In the genomic region with DNA sequence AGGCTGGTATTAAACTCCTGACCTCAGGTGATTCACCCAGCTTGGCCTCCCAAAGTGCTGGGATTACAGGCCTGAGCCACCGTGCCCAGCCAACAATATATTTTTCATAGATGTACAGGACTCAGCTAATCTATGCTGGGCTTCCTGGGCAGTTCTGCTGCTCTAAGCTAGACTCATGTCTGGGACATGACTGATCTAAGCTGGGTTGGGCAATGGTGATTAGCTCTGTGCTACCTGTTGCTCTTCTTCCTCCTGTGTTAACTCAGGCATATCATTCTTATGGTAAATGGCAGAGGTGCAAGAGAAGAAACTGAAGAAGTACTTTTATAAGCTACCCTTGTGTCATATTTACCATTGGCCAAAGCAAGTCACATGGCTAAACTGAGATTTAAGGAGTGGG, we compare ENCODE assay signal across 24 cellular contexts.
DNase-seq lines count a peak whose midpoint lies in the region; ATAC-seq, FAIRE-seq and TF ChIP-seq lines count a peak whose summit lies in the region.
"Had no signal": no experiment of that assay in that cellular context is flagged by ENCODE, and none has a peak within 500 bp of the region (broad histone marks: within the 10 kb centered on the region; RNA-seq: fewer than 3 reads in every experiment).

No MANE protein-coding gene starts in this region.

- H3K4me3 ChIP-seq in epithelial cell of esophagus (ENCODE audit: low read length): no peak overlapping the region
- H3K4me3 ChIP-seq: BLaER1, GM12878 had no signal

- ATAC-seq in GM21526 (IDR thresholded peaks at IDR 0.05; ENCODE audit: low FRiP score, unreplicated experiment) (no peak), HG03342 (IDR thresholded peaks at IDR 0.05; ENCODE audit: unreplicated experiment) (no peak)
- ATAC-seq: GM12878 had no signal

- no peak for TF ChIP-seq CTCF in epithelial cell of esophagus (IDR thresholded peaks at IDR 0.05; ENCODE audit: insufficient read depth, low read depth, low read length, missing control alignments)

- DNase-seq in HTR-8/SVneo (ENCODE audit: insufficient read length, low spot score) (no peak), epithelial cell of esophagus (ENCODE audit: low read depth) (peak; percentile 14), DMS79 treated with DMSO at 0.1 percent for 48 hours (lab: John Stamatoyannopoulos, UW) (no peak)
- DNase-seq: 8988T; ACHN; BE2C; C1 segment of cervical spinal cord; CD4-positive, alpha-beta memory T cell; CD4-positive, CD25-positive, alpha-beta regulatory T cell; CD8-positive, alpha-beta memory T cell; COR-L47; DMS 273 treated with DMSO at 0.1 percent for 48 hours; DMS153; DMS53; DND-41; EL; GDM1 had no signal

- FAIRE-seq in HTR-8/SVneo (lab: Jason Lieb, UNC): peak; percentile 83
- FAIRE-seq: A204.1, GM12878, GM12892, GM18507 had no signal
